16 cellular contexts compared by ENCODE assay signal in genomic region chr17:78249836-78250806, GRCh38. TPM values are rescaled to one million over a fixed set of nuclear protein-coding genes. Genes with fewer than 3 reads are reported as not detected.
DNase-seq lines count a peak whose midpoint lies in the region; ATAC-seq and TF ChIP-seq lines count a peak whose summit lies in the region.
"Had no signal": no experiment of that assay in that cellular context is flagged by ENCODE, and none has a peak within 500 bp of the region (broad histone marks: within the 10 kb centered on the region; RNA-seq: fewer than 3 reads in every experiment).

No MANE protein-coding gene starts in this region.

- H3K36me3 Mint-ChIP-seq in CD4-positive, alpha-beta T cell (ENCODE audit: low read depth), result peaks cover 36% of the 10 kb centered on the region

- no peak overlapping the region for H3K4ac ChIP-seq in trophoblast cell (ENCODE audit: low read depth, low read length)

- H2BK5ac ChIP-seq in trophoblast cell (ENCODE audit: low read depth, low read length, poor library complexity), result no peak overlapping the region

- CTCF ChIA-PET in CD4-positive, alpha-beta T cell (lab: Charles Lee), result interaction anchor here (0.7 to 4.2 kb wide), 18 partner anchors 10 to 457 kb away, joined by 3 to 35 read pairs (median 6); partner anchors contain the start of gene SOCS3

- H3F3A ChIP-seq in OCI-LY1 (ENCODE audit: insufficient read depth, low read length), result no peaks in the 10 kb centered on the region

- intact Hi-C loops in CD4-positive, alpha-beta T cell (cut with DNase I, micrococcal nuclease), result loop anchor here (2.0 to 10.0 kb wide), 9 partner anchors 37 to 595 kb away; partner anchors contain the start of genes PGS1 (in 1 of the 2), SOCS3 (in 1 of the 2), TMC6 (in 1 of the 2) and TMC8 (in 1 of the 2)

- H3K4me2 ChIP-seq in OCI-LY1 (ENCODE audit: low read length) (peak overlapping the region; percentile 8; the same call in 1 of the 2 replicates), trophoblast cell (ENCODE audit: low read length) (no peak overlapping the region)

- no peaks in the 10 kb centered on the region for H3K9me2 ChIP-seq in OCI-LY1 (ENCODE audit: low read depth, low read length)

- ATAC-seq in CD4-positive, alpha-beta T cell (ENCODE audit: poor library complexity), result no peak
- ATAC-seq in HG03139 (IDR thresholded peaks at IDR 0.05; ENCODE audit: unreplicated experiment), result no peak

- H3K36me3 ChIP-seq in OCI-LY1 (ENCODE audit: insufficient read depth, low read length), result no peaks in the 10 kb centered on the region
- no peaks in the 10 kb centered on the region for H3K36me3 ChIP-seq in effector memory CD4-positive, alpha-beta T cell (ENCODE audit: control insufficient read depth, insufficient read depth, low read length)
- H3K36me3 ChIP-seq in trophoblast cell (ENCODE audit: control insufficient read depth in 1 of 2, insufficient read depth in 2 of 2, low read length in 2 of 2), result no peaks in the 10 kb centered on the region
- H3K36me3 ChIP-seq in SJCRH30, result no peaks in the 10 kb centered on the region
- H3K36me3 ChIP-seq: adrenal gland, cardiac muscle cell, heart right ventricle, neutrophil, uterus had no signal

- H3K4me1 Mint-ChIP-seq in CD4-positive, alpha-beta T cell (ENCODE audit: low read depth), result peaks cover 41% of the 10 kb centered on the region

- no peak overlapping the region for H3K4me3 Mint-ChIP-seq in CD4-positive, alpha-beta T cell

- H3K23ac ChIP-seq in trophoblast cell (ENCODE audit: low read length), result no peak overlapping the region

- no peak overlapping the region for H3K4me3 ChIP-seq in OCI-LY1 (ENCODE audit: low read depth, low read length, poor library complexity, severe bottlenecking)
- H3K4me3 ChIP-seq in effector memory CD4-positive, alpha-beta T cell (ENCODE audit: insufficient read depth, low read depth, low read length, poor library complexity, severe bottlenecking), result no peak overlapping the region
- H3K4me3 ChIP-seq in trophoblast cell (ENCODE audit: low read depth, low read length), result no peak overlapping the region
- no peak overlapping the region for H3K4me3 ChIP-seq in SJCRH30
- H3K4me3 ChIP-seq: cardiac muscle cell, uterus had no signal

- H3K27ac Mint-ChIP-seq in CD4-positive, alpha-beta T cell, result peak overlapping the region; percentile 98

- peaks cover 2% of the 10 kb centered on the region for H3K9me3 Mint-ChIP-seq in CD4-positive, alpha-beta T cell

- H3K4me1 ChIP-seq in OCI-LY1 (ENCODE audit: insufficient read depth, low read length, severe bottlenecking) (peaks cover 40% of the 10 kb centered on the region), trophoblast cell (ENCODE audit: control insufficient read depth in 1 of 2, insufficient read depth in 2 of 2, low read length in 2 of 2) (peaks cover 6 to 10% of the 10 kb centered on the region in 2 experiments), SJCRH30 (no peaks in the 10 kb centered on the region)
- peaks cover 42% of the 10 kb centered on the region for H3K4me1 ChIP-seq in effector memory CD4-positive, alpha-beta T cell (ENCODE audit: control insufficient read depth, insufficient read depth, low read length, poor library complexity, severe bottlenecking)
- H3K4me1 ChIP-seq: uterus had no signal

- H3K9ac ChIP-seq in OCI-LY1 (ENCODE audit: low read length) (no peak overlapping the region), trophoblast cell (ENCODE audit: low read length) (no peak overlapping the region)

- peak overlapping the region; percentile 32 for H2AK5ac ChIP-seq in trophoblast cell (ENCODE audit: low read length)

- no CpG with 5 or more reads among the region's 20 CpGs for WGBS in trophoblast cell (ENCODE audit: extremely low coverage, insufficient coverage, insufficient read length)

- TF ChIP-seq CTCF in CD4-positive, alpha-beta T cell (IDR thresholded peaks at IDR 0.05), result no peak
- no peak for TF ChIP-seq CTCF in OCI-LY1 (IDR thresholded peaks at IDR 0.05; ENCODE audit: low read length)

- H2AFZ ChIP-seq in OCI-LY1 (ENCODE audit: low read length) (no peak overlapping the region), trophoblast cell (ENCODE audit: insufficient read depth, low read length, poor library complexity) (no peak overlapping the region)

- no peak for DNase-seq in CD4-positive, alpha-beta T cell
- no peak for DNase-seq in effector memory CD4-positive, alpha-beta T cell
- DNase-seq in trophoblast cell, result no peak
- DNase-seq in SJCRH30, result no peak
- DNase-seq in stimulated activated naive CD4-positive, alpha-beta T cell (lab: John Stamatoyannopoulos, UW), result no peak
- no peak for DNase-seq in NCI-H524 (lab: John Stamatoyannopoulos, UW)

- H3K79me1 ChIP-seq in trophoblast cell (ENCODE audit: low read length), result peaks cover 13% of the 10 kb centered on the region

- no peak overlapping the region for H3K27ac ChIP-seq in CD4-positive, alpha-beta T cell (ENCODE audit: low read depth, low read length)
- H3K27ac ChIP-seq in OCI-LY1 (ENCODE audit: low read depth, low read length, poor library complexity, severe bottlenecking) (no peak overlapping the region), trophoblast cell (ENCODE audit: low read depth, low read length) (no peak overlapping the region), SJCRH30 (no peak overlapping the region)
- peak overlapping the region; percentile 56 for H3K27ac ChIP-seq in effector memory CD4-positive, alpha-beta T cell (ENCODE audit: insufficient read depth, low read length, poor library complexity, severe bottlenecking)
- H3K27ac ChIP-seq: cardiac muscle cell, neutrophil, uterus had no signal

- no peak overlapping the region for H3K14ac ChIP-seq in trophoblast cell (ENCODE audit: low read length)

- H3K9me3 ChIP-seq in CD4-positive, alpha-beta T cell (ENCODE audit: control insufficient read depth, low read length), result no peaks in the 10 kb centered on the region
- H3K9me3 ChIP-seq in OCI-LY1 (ENCODE audit: low read length) (no peaks in the 10 kb centered on the region), trophoblast cell (ENCODE audit: insufficient read depth, low read depth, low read length) (peaks cover 3% of the 10 kb centered on the region), SJCRH30 (replicated peaks) (peaks cover 6% of the 10 kb centered on the region; the same call in 1 of the 2 replicates)
- no peaks in the 10 kb centered on the region for H3K9me3 ChIP-seq in effector memory CD4-positive, alpha-beta T cell (ENCODE audit: control insufficient read depth, low read length)
- H3K9me3 ChIP-seq: adrenal gland, heart right ventricle, neutrophil, uterus had no signal

- H3K27me3 Mint-ChIP-seq in CD4-positive, alpha-beta T cell, result no peaks in the 10 kb centered on the region
- H3K27me3 Mint-ChIP-seq: activated CD4-positive, alpha-beta T cell treated with anti-CD3 and anti-CD28 coated beads for 36 hours; stimulated activated naive CD8-positive, alpha-beta T cell treated with anti-CD3 and anti-CD28 coated beads, Interleukin-15, amount 100 ng/mL, for 72 hours had no signal

- H4K12ac ChIP-seq in trophoblast cell (ENCODE audit: low read depth, low read length), result no peak overlapping the region

- H3K27me3 ChIP-seq in CD4-positive, alpha-beta T cell (ENCODE audit: control insufficient read depth, insufficient read depth, low read length), result no peaks in the 10 kb centered on the region
- H3K27me3 ChIP-seq in OCI-LY1 (ENCODE audit: insufficient read depth, low read length) (no peaks in the 10 kb centered on the region), trophoblast cell (ENCODE audit: insufficient read depth, low read length) (no peaks in the 10 kb centered on the region), SJCRH30 (no peaks in the 10 kb centered on the region)
- H3K27me3 ChIP-seq in effector memory CD4-positive, alpha-beta T cell (replicated peaks; ENCODE audit: control insufficient read depth, insufficient read depth, low read length, poor library complexity, severe bottlenecking), result no peaks in the 10 kb centered on the region
- H3K27me3 ChIP-seq: adrenal gland, cardiac muscle cell, heart right ventricle, uterus had no signal

- no peak overlapping the region for H3K18ac ChIP-seq in trophoblast cell (ENCODE audit: low read length)

- H3K79me2 ChIP-seq in OCI-LY1 (ENCODE audit: insufficient read depth, low read length) (no peaks in the 10 kb centered on the region), trophoblast cell (ENCODE audit: control insufficient read depth, insufficient read depth, low read length, poor library complexity) (peaks cover 3% of the 10 kb centered on the region)

- POLR2A ChIA-PET in CD4-positive, alpha-beta T cell (lab: Charles Lee), result interaction anchor here (0.7 to 3.2 kb wide), 9 partner anchors 12 to 172 kb away, joined by 3 to 24 read pairs (median 14); partner anchors contain the start of gene SOCS3

- H4K91ac ChIP-seq in trophoblast cell (ENCODE audit: low read depth, low read length), result peak overlapping the region; percentile 18

- H2BK120ac ChIP-seq in trophoblast cell (ENCODE audit: insufficient read depth, low read length, poor library complexity), result no peak overlapping the region

- no peaks in the 10 kb centered on the region for H4K20me1 ChIP-seq in OCI-LY1 (ENCODE audit: insufficient read depth, low read length)

- no peak overlapping the region for H2BK12ac ChIP-seq in trophoblast cell (ENCODE audit: low read length)

- no peak overlapping the region for H4K8ac ChIP-seq in trophoblast cell (ENCODE audit: low read depth, low read length)

RNA-seq across cellular contexts. Expression of gene TMEM235, which starts 18.7 kb away (rescaled TPM):
- not detected for total RNA-seq in CD4-positive, alpha-beta T cell
- not detected in 2 replicates for polyA plus RNA-seq in trophoblast cell (2013)
- total RNA-seq in SJCRH30 (2014; rRNA removed; shearing (Covaris generic)), result 0.10 TPM in 1 of 2 replicates, not detected in the other
- total RNA-seq: activated CD4-positive, alpha-beta T cell treated with anti-CD3 and anti-CD28 coated beads for 36 hours; adrenal gland; heart right ventricle; mammary epithelial cell; uterus had no signal
- polyA plus RNA-seq: heart right ventricle, mammary epithelial cell had no signal

RNA-seq across cellular contexts. Expression of gene BIRC5, which starts 36.1 kb away (rescaled TPM):
- total RNA-seq in CD4-positive, alpha-beta T cell, result under 1 TPM; 0.39 to 0.41 TPM
- 38.7 and 44.2 TPM in 2 replicates for polyA plus RNA-seq in trophoblast cell (2013)
- total RNA-seq in SJCRH30 (2014; rRNA removed; shearing (Covaris generic)), result 248 and 255 TPM in 2 replicates

Comparison
In these comparisons a context has a peak if more than half of its experiments do, and no peak if none do; other contexts are left out.
1. RNA of gene BIRC5, which starts 36.1 kb away (total RNA-seq): 248 to 255 TPM in SJCRH30; 0.39 to 0.41 TPM in CD4-positive, alpha-beta T cell; every median in the first group is over 100 times any median in the second.